Comparison of ENCODE assay signal across 8 cellular contexts in genomic region chr11:59550842-59551650, GRCh38. TPM values are rescaled to one million over a fixed set of nuclear protein-coding genes. Genes with fewer than 3 reads are reported as not detected.
DNase-seq lines count a peak whose midpoint lies in the region; ATAC-seq and TF ChIP-seq lines count a peak whose summit lies in the region.

No MANE protein-coding gene starts in this region.

- H3K27me3 Mint-ChIP-seq in Calu3 (ENCODE audit: unreplicated experiment) = peaks cover 8% of the 10 kb centered on the region

- peaks cover 31% of the 10 kb centered on the region for H3K36me3 Mint-ChIP-seq in Calu3 (ENCODE audit: insufficient read depth, unreplicated experiment)

- peak overlapping the region; percentile 100 for H3K27ac Mint-ChIP-seq in Calu3 (ENCODE audit: unreplicated experiment)

- no TSS peak for BruUV-seq in Calu3 (replicated peaks; lab: Mats Ljungman, UMichigan)

- intact Hi-C loops in Calu3 (cut with micrococcal nuclease; ENCODE audit: unreplicated experiment) = no loop called here

- DNase-seq in Calu3 (peak; percentile 75), LoVo (ENCODE audit: low spot score) (peak; percentile 85), SHP77 (lab: John Stamatoyannopoulos, UW) (peak; percentile 49 to 51), foreskin melanocyte (peak; percentile 92), substantia nigra (lab: John Stamatoyannopoulos, UW) (peak in 39 of 49 donors; percentile 27 to 87 (median 57))
- DNase-seq in activated effector memory CD4-positive, alpha-beta T cell treated with Interleukin-2 at 50 U/mL for 16 hours = peak; percentile 59

- H3K27ac ChIP-seq in neutrophil (peak overlapping the region; percentile 10), substantia nigra (ENCODE audit: low read depth, low read length, poor library complexity, severe bottlenecking) (peak overlapping the region; percentile 52)

- ATAC-seq in GM21825 (IDR thresholded peaks at IDR 0.05; ENCODE audit: unreplicated experiment) = peak; percentile 36

- H3K9me3 ChIP-seq in neutrophil = no peaks in the 10 kb centered on the region

- H3K4me1 Mint-ChIP-seq in Calu3 (ENCODE audit: low read depth, unreplicated experiment) = peaks cover 40% of the 10 kb centered on the region

- CTCF ChIA-PET in Calu3 (lab: Charles Lee) = interaction anchor here (0.6 to 1.3 kb wide), 2 partner anchors 14 to 201 kb away, joined by 4 to 5 read pairs; no protein-coding TSS in a partner anchor

- H3K9me3 Mint-ChIP-seq in Calu3 (ENCODE audit: low read depth, unreplicated experiment) = no peaks in the 10 kb centered on the region

- TF ChIP-seq CTCF in Calu3 (IDR thresholded peaks at IDR 0.05; ENCODE audit: unreplicated experiment) (no peak), neutrophil (IDR thresholded peaks at IDR 0.05) (no peak)

- peaks cover 30 to 31% of the 10 kb centered on the region in 2 experiments for H3K4me1 ChIP-seq in neutrophil (ENCODE audit: control insufficient read depth in 1 of 2, insufficient read depth in 1 of 2, low read depth in 1 of 2, low read length in 1 of 2)

- H3K4me3 ChIP-seq in neutrophil (ENCODE audit: low read depth in 1 of 2, low read length in 1 of 2) = peak overlapping the region; percentile 50 to 56

- H3K27me3 ChIP-seq in neutrophil = peaks cover 72% of the 10 kb centered on the region

- H3K4me3 Mint-ChIP-seq in Calu3 (ENCODE audit: low read depth, unreplicated experiment) = peak overlapping the region; percentile 69

- H3K36me3 ChIP-seq in neutrophil = no peaks in the 10 kb centered on the region

RNA-seq across cellular contexts. Expression of gene OR4D9, which starts 39.7 kb away (rescaled TPM):
- not detected in 2 replicates for total RNA-seq in Calu3 (2022)

RNA-seq across cellular contexts. Expression of gene OR4D11, which starts 47.7 kb away (rescaled TPM):
- total RNA-seq in Calu3 (2022) = not detected in 2 replicates

Comparison
In these comparisons a context has a peak if more than half of its experiments do, and no peak if none do; other contexts are left out.
1. Peak in every context shown above with its lines: DNase-seq, ATAC-seq, H3K4me3 ChIP-seq and H3K27ac ChIP-seq.